1 cellular context compared by ENCODE assay signal in genomic region chr3:8540456-8540855, GRCh38.
TF ChIP-seq lines count a peak whose summit lies in the region.

No MANE protein-coding gene starts in this region.

TF ChIP-seq in GM23338, 12 proteins besides CTCF, POLR2A, EP300 and RAD21 (continued from another document):
- no peak for TF ChIP-seq ZNF462 (CRISPR knock-in tag; IDR thresholded peaks at IDR 0.05)
- no peak for TF ChIP-seq EZH2 (IDR thresholded peaks at IDR 0.05; ENCODE audit: low read depth, unreplicated experiment)
- no peak for TF ChIP-seq STAT1 (IDR thresholded peaks at IDR 0.05; ENCODE audit: unreplicated experiment)
- TF ChIP-seq, protein P1, sequence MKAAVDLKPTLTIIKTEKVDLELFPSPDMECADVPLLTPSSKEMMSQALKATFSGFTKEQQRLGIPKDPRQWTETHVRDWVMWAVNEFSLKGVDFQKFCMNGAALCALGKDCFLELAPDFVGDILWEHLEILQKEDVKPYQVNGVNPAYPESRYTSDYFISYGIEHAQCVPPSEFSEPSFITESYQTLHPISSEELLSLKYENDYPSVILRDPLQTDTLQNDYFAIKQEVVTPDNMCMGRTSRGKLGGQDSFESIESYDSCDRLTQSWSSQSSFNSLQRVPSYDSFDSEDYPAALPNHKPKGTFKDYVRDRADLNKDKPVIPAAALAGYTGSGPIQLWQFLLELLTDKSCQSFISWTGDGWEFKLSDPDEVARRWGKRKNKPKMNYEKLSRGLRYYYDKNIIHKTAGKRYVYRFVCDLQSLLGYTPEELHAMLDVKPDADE (IDR thresholded peaks at IDR 0.05) = no peak
- TF ChIP-seq CREB1 (CRISPR knock-in tag; IDR thresholded peaks at IDR 0.05; ENCODE audit: low read depth) = no peak
- TF ChIP-seq ZNF114 (CRISPR knock-in tag; IDR thresholded peaks at IDR 0.05) = no peak
- TF ChIP-seq NANOG (IDR thresholded peaks at IDR 0.05; ENCODE audit: borderline replicate concordance) = no peak
- TF ChIP-seq JUNB (IDR thresholded peaks at IDR 0.05; ENCODE audit: unreplicated experiment) = no peak
